In genomic region chr22:43423046-43423445, GRCh38 we compare ENCODE assay signal across 28 cellular contexts. TPM values are rescaled to one million over a fixed set of nuclear protein-coding genes. Genes with fewer than 3 reads are reported as not detected.
"Had no signal": no experiment of that assay in that cellular context is flagged by ENCODE, and none has a peak within 500 bp of the region (broad histone marks: within the 10 kb centered on the region; RNA-seq: fewer than 3 reads in every experiment).

No MANE protein-coding gene starts in this region.

- H3K27ac ChIP-seq: coronary artery, esophagus squamous epithelium, neutrophil, pancreas, stomach, thyroid gland, vagina had no signal

- H3K4me1 ChIP-seq: esophagus squamous epithelium, pancreas, thyroid gland, vagina had no signal

- H3K9me3 ChIP-seq: esophagus squamous epithelium, neutrophil, pancreas, stomach, thyroid gland, vagina had no signal

- H3K4me3 ChIP-seq: coronary artery, esophagus squamous epithelium, lung, pancreas, smooth muscle cell, stomach, thyroid gland, vagina had no signal

- H3K4me3 Mint-ChIP-seq: effector memory CD8-positive, alpha-beta T cell; memory B cell; natural killer cell had no signal

- DNase-seq: dermis blood vessel endothelial cell; effector memory CD8-positive, alpha-beta T cell; erythroblast; esophagus squamous epithelium; foreskin melanocyte; natural killer cell; stimulated activated CD4-positive, alpha-beta T cell treated with anti-CD3 and anti-CD28 coated beads, Interleukin-12 subunit alpha, Interleukin-12 subunit beta, amount 100 ng/mL, for 4 hours; stimulated activated CD4-positive, alpha-beta T cell treated with anti-CD3 and anti-CD28 coated beads, Interleukin-1b, Interleukin-23, amount 100 ng/mL, for 48 hours; stimulated activated CD4-positive, alpha-beta T cell treated with anti-CD3 and anti-CD28 coated beads, Interleukin-4, amount 100 ng/mL, for 1 hour; stimulated activated CD8-positive, alpha-beta memory T cell treated with anti-CD3 and anti-CD28 coated beads, Interleukin-4, amount 100 ng/mL, for 48 hours; stimulated activated naive CD4-positive, alpha-beta T cell; stomach; thyroid gland; trophoblast cell had no signal

- H3K36me3 Mint-ChIP-seq: memory B cell, natural killer cell had no signal

- H3K27ac Mint-ChIP-seq: effector memory CD8-positive, alpha-beta T cell; memory B cell; natural killer cell had no signal

- H3K27me3 ChIP-seq: neutrophil, thyroid gland, vagina had no signal

- H3K4me1 Mint-ChIP-seq: memory B cell, natural killer cell had no signal

- H3K36me3 ChIP-seq: esophagus squamous epithelium, neutrophil, pancreas, stomach, thyroid gland, vagina had no signal

- H3K9me3 Mint-ChIP-seq: effector memory CD8-positive, alpha-beta T cell; memory B cell; natural killer cell had no signal

- ATAC-seq: effector memory CD8-positive, alpha-beta T cell; left lobe of liver; natural killer cell; pancreas; sciatic nerve had no signal

RNA-seq across cellular contexts. Expression of gene MPPED1, which starts 11.2 kb away (rescaled TPM):
- total RNA-seq: dermis blood vessel endothelial cell, esophagus squamous epithelium, mononuclear cell, natural killer cell, omental fat pad, pancreas, posterior vena cava, smooth muscle cell, subcutaneous adipose tissue, thyroid gland had no signal
- polyA plus RNA-seq: keratinocyte, smooth muscle cell had no signal
